1 cellular context compared by ENCODE assay signal in the genomic region with DNA sequence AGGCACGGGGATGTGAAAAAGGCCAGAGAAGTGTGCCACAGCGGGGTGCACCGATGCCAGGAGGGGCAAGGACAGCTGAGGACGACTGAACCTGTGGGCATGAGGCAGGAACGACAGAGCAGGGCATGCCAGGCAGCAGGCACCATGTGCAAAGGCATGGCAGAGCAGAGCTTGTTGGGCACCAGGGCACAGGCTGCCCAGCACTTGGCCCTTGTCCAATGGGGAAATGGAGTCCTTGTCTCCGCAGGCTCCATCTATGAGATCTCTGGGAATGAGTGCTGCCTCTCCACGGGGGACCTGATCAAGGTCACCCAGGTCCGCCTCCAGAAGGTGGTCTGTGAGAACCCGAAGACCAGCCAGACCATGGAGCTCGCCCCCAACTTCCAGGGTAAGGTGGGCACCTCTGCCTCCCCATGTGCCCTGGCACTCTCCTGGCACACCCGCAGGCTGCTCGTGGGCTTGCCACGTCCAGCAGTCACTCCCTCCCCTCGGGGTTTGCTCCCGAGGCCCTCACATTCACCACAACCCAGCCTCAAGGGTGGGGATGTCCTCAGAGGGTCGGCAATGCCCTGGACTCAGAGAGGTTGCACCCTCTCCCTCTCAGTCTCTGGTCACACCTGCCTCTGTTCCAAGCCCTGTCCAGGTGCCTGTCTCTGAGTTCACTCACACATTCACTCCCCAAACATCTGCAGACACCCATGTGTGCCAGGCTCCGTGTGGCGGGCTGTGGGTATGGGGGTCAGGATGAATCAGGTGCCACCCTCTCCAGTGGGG.
A peak's percentile ranks its signal among the peaks of the same experiment; 100 is the strongest.
TF ChIP-seq lines count a peak whose summit lies in the region.

No MANE protein-coding gene starts in this region.

TF ChIP-seq in HEK293, 187 proteins besides CTCF, POLR2A, EP300 and RAD21 (continued from another document):
- TF ChIP-seq HIC1 (tag by site-specific recombination; IDR thresholded peaks at IDR 0.05), result peak; percentile 62
